ENCODE assay signal across 12 cellular contexts in genomic region chr1:3431266-3431665, GRCh38. TPM values are rescaled to one million over a fixed set of nuclear protein-coding genes. Genes with fewer than 3 reads are reported as not detected.
A peak's percentile ranks its signal among the peaks of the same experiment; 100 is the strongest.
DNase-seq lines count a peak whose midpoint lies in the region; ATAC-seq, FAIRE-seq and TF ChIP-seq lines count a peak whose summit lies in the region.
"Had no signal": no experiment of that assay in that cellular context is flagged by ENCODE, and none has a peak within 500 bp of the region (broad histone marks: within the 10 kb centered on the region; RNA-seq: fewer than 3 reads in every experiment).

No MANE protein-coding gene starts in this region.

- H3K27me3 ChIP-seq in K562 (ENCODE audit: control insufficient read depth in 2 of 2, insufficient read depth in 2 of 2, low read length in 2 of 2) (peaks cover 35 to 94% of the 10 kb centered on the region in 2 experiments; a peak in 4 of 5 replicates), small intestine (ENCODE audit: control insufficient read depth in 2 of 2, insufficient read depth in 2 of 2, low read length in 2 of 2) (no peaks in the 10 kb centered on the region)

- intact Hi-C loops in K562 (cut with micrococcal nuclease): no loop called here

- POLR2A ChIA-PET in K562 (lab: Yijun Ruan, JAX): interaction anchor here (0.7 to 1.2 kb wide), 3 partner anchors 8 to 12 kb away, joined by 3 to 4 read pairs (median 3); no protein-coding TSS in a partner anchor

- H3K4me1 ChIP-seq in K562 (replicated peaks in 1 of 2; ENCODE audit: control insufficient read depth in 2 of 2, insufficient read depth in 2 of 2, low read length in 2 of 2) (peaks cover 0 to 6% of the 10 kb centered on the region in 2 experiments; a peak in 1 of 5 replicates), small intestine (ENCODE audit: control insufficient read depth in 2 of 2, insufficient read depth in 1 of 2, low read depth in 1 of 2, low read length in 1 of 2) (no peaks in the 10 kb centered on the region)

- H3K27ac Mint-ChIP-seq in HFFc6 (no peak overlapping the region), nephron (no peak overlapping the region)

- H3K9ac ChIP-seq in K562 (ENCODE audit: insufficient read depth in 1 of 2, low read depth in 2 of 2, low read length in 2 of 2): no peak overlapping the region

- TF ChIP-seq CTCF in HFFc6 (IDR thresholded peaks at IDR 0.05) (peak; percentile 63), K562 (IDR thresholded peaks at IDR 0.05 in 2 of 3, conservative IDR thresholded peaks at IDR 0.05 in 1 of 3; ENCODE audit: insufficient read depth in 2 of 3, low read depth in 1 of 3, low read length in 3 of 3) (peak; percentile 45 to 52 (median 47)), nephron (IDR thresholded peaks at IDR 0.05; ENCODE audit: unreplicated experiment in 3 of 3) (peak; percentile 33 to 55 (median 40))

- no peak overlapping the region for H3K27ac ChIP-seq in K562 (ENCODE audit: extremely low read depth, low read depth, low read length)
- no peak overlapping the region for H3K27ac ChIP-seq in small intestine (ENCODE audit: low read depth in 1 of 2, low read length in 1 of 2)

- peak; percentile 64 for DNase-seq in D341Med (ENCODE audit: low spot score)
- DNase-seq in HFFc6: no peak
- DNase-seq in K562 (ENCODE audit: extremely low read depth in 1 of 4, low spot score in 3 of 4): peak; percentile 18 to 55 (median 44)
- no peak for DNase-seq in small intestine
- DNase-seq: activated T-cell treated with anti-CD3 and anti-CD28 coated beads for 4 hours, NCI-H1092 treated with DMSO at 0.1 percent for 48 hours, occipital lobe had no signal

- H3K4me2 ChIP-seq in K562 (ENCODE audit: insufficient read depth, low read length): no peak overlapping the region

- H3K9me3 ChIP-seq in K562 (replicated peaks; ENCODE audit: control insufficient read depth, insufficient read depth, low read depth, low read length) (no peaks in the 10 kb centered on the region), small intestine (ENCODE audit: control insufficient read depth, low read depth) (no peaks in the 10 kb centered on the region)

- no TSS peak for BruUV-seq in K562 (replicated peaks; lab: Mats Ljungman, UMichigan)

- peak; percentile 89 for ATAC-seq in K562
- no peak for ATAC-seq in HG03025 (IDR thresholded peaks at IDR 0.05; ENCODE audit: low FRiP score, unreplicated experiment)
- ATAC-seq in HG02884 (IDR thresholded peaks at IDR 0.05; ENCODE audit: unreplicated experiment): no peak
- ATAC-seq in HG03442 (IDR thresholded peaks at IDR 0.05; ENCODE audit: unreplicated experiment): no peak

- H3K4me3 ChIP-seq in K562: no peak overlapping the region
- no peak overlapping the region for H3K4me3 ChIP-seq in small intestine (ENCODE audit: low read depth in 1 of 2, low read length in 2 of 2)

- no peak for FAIRE-seq in K562 (lab: Jason Lieb, UNC)
- FAIRE-seq in small intestine (lab: Jason Lieb, UNC): no peak

- TF ChIP-seq EP300 in K562 (IDR thresholded peaks at IDR 0.05; ENCODE audit: low read length): no peak

- peaks cover 3% of the 10 kb centered on the region for H3K9me1 ChIP-seq in K562 (ENCODE audit: control insufficient read depth, insufficient read depth, low read length)

- H3K36me3 Mint-ChIP-seq in HFFc6 (ENCODE audit: low read depth) (no peaks in the 10 kb centered on the region), nephron (ENCODE audit: low read depth) (peaks cover 10% of the 10 kb centered on the region)
- H3K36me3 Mint-ChIP-seq: brain had no signal

- no peaks in the 10 kb centered on the region for H3K4me1 Mint-ChIP-seq in HFFc6 (ENCODE audit: low read depth)
- H3K4me1 Mint-ChIP-seq in nephron: no peaks in the 10 kb centered on the region

- no peaks in the 10 kb centered on the region for H3K79me2 ChIP-seq in K562 (ENCODE audit: control insufficient read depth, insufficient read depth, low read length)

- 0 out of 4 replicates have a peak, but pooled peaks of 1 of the 2 experiments have one; percentile 11 for TF ChIP-seq RAD21 in K562 (CRISPR knock-in tag; conservative IDR thresholded peaks at IDR 0.05 in 1 of 2, IDR thresholded peaks at IDR 0.05 in 1 of 2)

- no peak overlapping the region for H2AFZ ChIP-seq in K562 (ENCODE audit: low read depth, low read length)

- peaks cover 18% of the 10 kb centered on the region for H4K20me1 ChIP-seq in K562 (replicated peaks; ENCODE audit: control insufficient read depth, insufficient read depth, low read length)

- H3K4me3 Mint-ChIP-seq in HFFc6 (no peak overlapping the region), nephron (no peak overlapping the region)
- H3K4me3 Mint-ChIP-seq: brain had no signal

- peaks cover 26% of the 10 kb centered on the region for H3K27me3 Mint-ChIP-seq in HFFc6 (ENCODE audit: insufficient read depth)
- peaks cover 11% of the 10 kb centered on the region for H3K27me3 Mint-ChIP-seq in nephron (ENCODE audit: low read depth)
- H3K27me3 Mint-ChIP-seq: brain had no signal

- H3K36me3 ChIP-seq in K562 (ENCODE audit: control insufficient read depth, insufficient read depth, low read length) (no peaks in the 10 kb centered on the region), small intestine (ENCODE audit: control insufficient read depth in 2 of 2, insufficient read depth in 2 of 2, low read length in 2 of 2) (no peaks in the 10 kb centered on the region)

- TF ChIP-seq POLR2A in K562 (conservative IDR thresholded peaks at IDR 0.05): no peak

- in situ Hi-C loops in K562 (cut with MboI): no loop called here

- H3K9me3 Mint-ChIP-seq in HFFc6: no peaks in the 10 kb centered on the region; the same call in 1 of the 2 replicates
- no peaks in the 10 kb centered on the region for H3K9me3 Mint-ChIP-seq in nephron
- H3K9me3 Mint-ChIP-seq: brain had no signal

- CTCF ChIA-PET in K562 (lab: Yijun Ruan, JAX; ENCODE audit: low intra/inter-chr PET ratio): no interaction called here

- WGBS in K562 (ENCODE audit: insufficient coverage, low coverage, missing lambda C conversion rate): 3% methylated on average over 11 of the region's 12 CpGs
- WGBS in small intestine, 3 donors: 64 to 83% (median 78%) methylated on average over 11 to 12 of the region's 12 CpGs

TF ChIP-seq in K562, 482 proteins besides CTCF, POLR2A, EP300 and RAD21 (continues in another document):
- no peak for TF ChIP-seq BRD4 (IDR thresholded peaks at IDR 0.05)
- TF ChIP-seq FOXM1 (IDR thresholded peaks at IDR 0.05; ENCODE audit: low read depth): no peak
- no peak for TF ChIP-seq FOXM1 (CRISPR knock-in tag; IDR thresholded peaks at IDR 0.05; ENCODE audit: low read depth)
- TF ChIP-seq ZNF324 (CRISPR knock-in tag; IDR thresholded peaks at IDR 0.05): no peak
- TF ChIP-seq SMARCA4 (IDR thresholded peaks at IDR 0.05): no peak
- TF ChIP-seq ZNF445 (CRISPR knock-in tag; IDR thresholded peaks at IDR 0.05; ENCODE audit: low read depth): no peak
- no peak for TF ChIP-seq ZNF253 (CRISPR knock-in tag; conservative IDR thresholded peaks at IDR 0.05)
- TF ChIP-seq TCF15 (CRISPR knock-in tag; IDR thresholded peaks at IDR 0.05): no peak
- TF ChIP-seq SAFB (IDR thresholded peaks at IDR 0.05; ENCODE audit: borderline replicate concordance, low read depth, low read length): peak; percentile 6; the same call in 1 of the 2 replicates
- peak; percentile 50 for TF ChIP-seq CTCFL (IDR thresholded peaks at IDR 0.05; ENCODE audit: borderline replicate concordance, insufficient read depth, low read depth, low read length, poor library complexity, severe bottlenecking)

RNA-seq across cellular contexts. Expression of gene ARHGEF16, which starts 23.2 kb away (rescaled TPM):
- total RNA-seq in HFFc6 (2021; fragmentation: NEBNext Ultra II Directional; extraction: Animal tissue kit (Norgen Biotek cat#: 25700)): under 1 TPM in 3 of 6 experiments, not detected in 3; 0.08 to 0.18 (median 0.17) TPM
- total RNA-seq in K562 (2011; cell fraction: chromatin; rRNA removed; ENCODE audit: low replicate concordance): 1.6 and 7.5 TPM in 2 replicates
- total RNA-seq in K562 (2011; cell fraction: nucleolus; rRNA removed): 3.9 and 5.7 TPM in 2 replicates
- total RNA-seq in K562 (2011; cell fraction: nucleoplasm; rRNA removed): 2.1 and 3.2 TPM in 2 replicates
- total RNA-seq in K562 (2014; rRNA removed) (0.45 and 0.94 TPM in 2 replicates), K562 (2014; rRNA removed; fragmentation: Illumina TruSeq; extraction: Trizol) (0.06 and 0.15 TPM in 2 replicates), K562 (2015; rRNA removed; fragmentation: Illumina TruSeq; extraction: Trizol) (0.11 and 0.25 TPM in 2 replicates), K562 (2021) (0.98 and 1.2 TPM in 2 replicates)
- polyA plus RNA-seq in K562 (2011; rRNA removed) (0.78 and 0.93 TPM in 2 replicates), K562 (2014; fragmentation: Illumina TruSeq; extraction: Trizol) (0.49 and 0.66 TPM in 2 replicates), K562 (2014; fragmentation: Nextera tagmentation; extraction: Ambion mirVana) (not detected), K562 (2014; rRNA removed) (0.78 and 1.2 TPM in 2 replicates), small intestine (100 to 1,000 TPM in 2 of 3 donors, 10 to 100 TPM in 1; 31.0 to 121 (median 117) TPM)
- 0.49 and 1.9 TPM in 2 replicates for polyA plus RNA-seq in K562 (2011; cell fraction: cytosol; rRNA removed)
- polyA plus RNA-seq in K562 (2011; cell fraction: nucleus; rRNA removed): 2.9 and 7.4 TPM in 2 replicates
- polyA plus RNA-seq in K562 (2012): 0.49 and 2.9 TPM in 2 replicates
- 1.3 and 3.0 TPM in 2 replicates for polyA minus RNA-seq in K562 (2011; rRNA and poly(A)+ RNA removed)
- 0.91 and 1.5 TPM in 2 replicates for polyA minus RNA-seq in K562 (2011; cell fraction: cytosol; rRNA and poly(A)+ RNA removed)
- polyA minus RNA-seq in K562 (2011; cell fraction: nucleus; rRNA and poly(A)+ RNA removed): 2.4 and 4.6 TPM in 2 replicates

Comparison
In these comparisons a context has a peak if more than half of its experiments do, and no peak if none do; other contexts are left out.
1. DNase-seq: peak in D341Med (single experiment) and K562 (4 of 4); none in HFFc6 (single experiment) and small intestine (single experiment).
2. Peak in every context shown above with its lines, with median percentiles within 50 percentile points of each other: CTCF ChIP-seq.